In the genomic region with DNA sequence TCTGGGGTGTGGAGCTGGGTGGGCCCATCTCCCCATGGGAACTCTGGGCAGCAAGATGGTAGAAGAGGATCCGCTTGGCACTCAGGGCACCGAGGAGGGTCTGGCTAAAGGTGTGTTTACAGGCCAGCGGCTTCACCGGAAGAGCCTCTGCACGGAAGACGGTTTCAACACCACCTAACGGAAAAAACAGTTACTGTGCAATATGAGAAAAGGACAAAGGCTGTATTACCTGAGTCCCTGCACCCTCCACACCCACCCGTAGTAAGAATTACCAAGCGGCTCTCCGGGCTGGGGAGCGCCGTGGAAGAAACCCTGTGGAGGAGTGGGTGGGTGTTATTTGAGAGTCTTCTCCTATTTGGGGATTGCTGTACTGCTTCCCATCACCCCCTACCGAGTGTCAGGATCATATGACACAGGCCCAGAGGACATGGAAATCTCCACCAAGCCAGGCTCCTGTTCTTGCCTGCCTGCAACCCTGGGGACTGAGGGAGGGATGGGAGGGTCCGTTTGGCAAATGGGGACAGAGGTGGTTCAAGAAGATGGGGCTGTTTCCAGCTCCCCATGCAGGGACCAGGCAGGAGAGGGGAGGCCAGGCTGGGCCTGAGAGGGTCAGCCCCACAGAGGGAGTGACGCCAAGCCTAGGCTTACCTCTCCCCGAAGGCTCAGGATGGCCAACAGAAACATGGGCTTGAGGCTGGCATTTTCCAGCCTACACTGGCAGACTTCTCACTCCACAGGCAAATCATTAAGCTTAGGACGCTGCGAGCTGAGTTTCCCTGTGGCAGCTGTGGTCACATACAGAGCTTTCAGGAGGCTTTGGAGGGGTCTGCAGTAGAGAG, we compare ENCODE assay signal across 1 cellular context.
TF ChIP-seq lines count a peak whose summit lies in the region.

No MANE protein-coding gene starts in this region.

TF ChIP-seq in HepG2, 621 proteins besides CTCF, POLR2A, EP300 and RAD21 (continued from another document and continues in another):
- TF ChIP-seq, protein P1, sequence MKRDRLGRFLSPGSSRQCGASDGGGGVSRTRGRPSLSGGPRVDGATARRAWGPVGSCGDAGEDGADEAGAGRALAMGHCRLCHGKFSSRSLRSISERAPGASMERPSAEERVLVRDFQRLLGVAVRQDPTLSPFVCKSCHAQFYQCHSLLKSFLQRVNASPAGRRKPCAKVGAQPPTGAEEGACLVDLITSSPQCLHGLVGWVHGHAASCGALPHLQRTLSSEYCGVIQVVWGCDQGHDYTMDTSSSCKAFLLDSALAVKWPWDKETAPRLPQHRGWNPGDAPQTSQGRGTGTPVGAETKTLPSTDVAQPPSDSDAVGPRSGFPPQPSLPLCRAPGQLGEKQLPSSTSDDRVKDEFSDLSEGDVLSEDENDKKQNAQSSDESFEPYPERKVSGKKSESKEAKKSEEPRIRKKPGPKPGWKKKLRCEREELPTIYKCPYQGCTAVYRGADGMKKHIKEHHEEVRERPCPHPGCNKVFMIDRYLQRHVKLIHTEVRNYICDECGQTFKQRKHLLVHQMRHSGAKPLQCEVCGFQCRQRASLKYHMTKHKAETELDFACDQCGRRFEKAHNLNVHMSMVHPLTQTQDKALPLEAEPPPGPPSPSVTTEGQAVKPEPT (CRISPR knock-in tag; IDR thresholded peaks at IDR 0.05; ENCODE audit: low read depth), result no peak
- TF ChIP-seq JUNB (CRISPR knock-in tag; IDR thresholded peaks at IDR 0.05; ENCODE audit: borderline replicate concordance), result no peak
- no peak for TF ChIP-seq ZNF737 (CRISPR knock-in tag; IDR thresholded peaks at IDR 0.05; ENCODE audit: borderline replicate concordance)
- TF ChIP-seq ZIK1 (CRISPR knock-in tag; IDR thresholded peaks at IDR 0.05; ENCODE audit: borderline replicate concordance, low read depth), result 0 out of 2 replicates have a peak, but pooled peaks have one; percentile 65
- no peak for TF ChIP-seq ARID2 (CRISPR knock-in tag; IDR thresholded peaks at IDR 0.05; ENCODE audit: borderline replicate concordance)
- TF ChIP-seq ZNF619 (CRISPR knock-in tag; IDR thresholded peaks at IDR 0.05), result 0 out of 2 replicates have a peak, but pooled peaks have one; percentile 22
- no peak for TF ChIP-seq SKI (IDR thresholded peaks at IDR 0.05; ENCODE audit: partially characterized antibody)
- no peak for TF ChIP-seq ZNF724P (CRISPR knock-in tag; IDR thresholded peaks at IDR 0.05; ENCODE audit: borderline replicate concordance)
- TF ChIP-seq SALL1 (CRISPR knock-in tag; IDR thresholded peaks at IDR 0.05), result peak; percentile 83
- TF ChIP-seq ZNF816 (CRISPR knock-in tag; IDR thresholded peaks at IDR 0.05; ENCODE audit: borderline replicate concordance), result no peak
- no peak for TF ChIP-seq JARID2 (CRISPR knock-in tag; IDR thresholded peaks at IDR 0.05; ENCODE audit: insufficient replicate concordance)
- TF ChIP-seq ZNF101 (CRISPR knock-in tag; IDR thresholded peaks at IDR 0.05; ENCODE audit: borderline replicate concordance, low read depth), result no peak
- TF ChIP-seq RARA (CRISPR knock-in tag; IDR thresholded peaks at IDR 0.05), result peak; percentile 79
- TF ChIP-seq ZNF441 (CRISPR knock-in tag; IDR thresholded peaks at IDR 0.05; ENCODE audit: borderline replicate concordance), result 0 out of 2 replicates have a peak, but pooled peaks have one; percentile 38
- TF ChIP-seq ZNF567 (CRISPR knock-in tag; IDR thresholded peaks at IDR 0.05; ENCODE audit: borderline replicate concordance), result no peak
- no peak for TF ChIP-seq ZFP82 (CRISPR knock-in tag; IDR thresholded peaks at IDR 0.05; ENCODE audit: borderline replicate concordance)
- TF ChIP-seq ATF1 (CRISPR knock-in tag; IDR thresholded peaks at IDR 0.05), result no peak
- TF ChIP-seq, protein P2, sequence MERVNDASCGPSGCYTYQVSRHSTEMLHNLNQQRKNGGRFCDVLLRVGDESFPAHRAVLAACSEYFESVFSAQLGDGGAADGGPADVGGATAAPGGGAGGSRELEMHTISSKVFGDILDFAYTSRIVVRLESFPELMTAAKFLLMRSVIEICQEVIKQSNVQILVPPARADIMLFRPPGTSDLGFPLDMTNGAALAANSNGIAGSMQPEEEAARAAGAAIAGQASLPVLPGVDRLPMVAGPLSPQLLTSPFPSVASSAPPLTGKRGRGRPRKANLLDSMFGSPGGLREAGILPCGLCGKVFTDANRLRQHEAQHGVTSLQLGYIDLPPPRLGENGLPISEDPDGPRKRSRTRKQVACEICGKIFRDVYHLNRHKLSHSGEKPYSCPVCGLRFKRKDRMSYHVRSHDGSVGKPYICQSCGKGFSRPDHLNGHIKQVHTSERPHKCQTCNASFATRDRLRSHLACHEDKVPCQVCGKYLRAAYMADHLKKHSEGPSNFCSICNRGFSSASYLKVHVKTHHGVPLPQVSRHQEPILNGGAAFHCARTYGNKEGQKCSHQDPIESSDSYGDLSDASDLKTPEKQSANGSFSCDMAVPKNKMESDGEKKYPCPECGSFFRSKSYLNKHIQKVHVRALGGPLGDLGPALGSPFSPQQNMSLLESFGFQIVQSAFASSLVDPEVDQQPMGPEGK (CRISPR knock-in tag; IDR thresholded peaks at IDR 0.05), result peak; percentile 73
- TF ChIP-seq ZNF496 (CRISPR knock-in tag; IDR thresholded peaks at IDR 0.05; ENCODE audit: insufficient replicate concordance), result no peak
- TF ChIP-seq, protein P3, sequence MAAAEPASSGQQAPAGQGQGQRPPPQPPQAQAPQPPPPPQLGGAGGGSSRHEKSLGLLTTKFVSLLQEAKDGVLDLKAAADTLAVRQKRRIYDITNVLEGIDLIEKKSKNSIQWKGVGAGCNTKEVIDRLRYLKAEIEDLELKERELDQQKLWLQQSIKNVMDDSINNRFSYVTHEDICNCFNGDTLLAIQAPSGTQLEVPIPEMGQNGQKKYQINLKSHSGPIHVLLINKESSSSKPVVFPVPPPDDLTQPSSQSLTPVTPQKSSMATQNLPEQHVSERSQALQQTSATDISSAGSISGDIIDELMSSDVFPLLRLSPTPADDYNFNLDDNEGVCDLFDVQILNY (CRISPR knock-in tag; conservative IDR thresholded peaks at IDR 0.05), result no peak
- TF ChIP-seq FOXK1 (CRISPR knock-in tag; IDR thresholded peaks at IDR 0.05; ENCODE audit: borderline replicate concordance, low read depth), result peak; percentile 49; the same call in 1 of the 2 replicates
- no peak for TF ChIP-seq NFKB2 (CRISPR knock-in tag; IDR thresholded peaks at IDR 0.05; ENCODE audit: borderline replicate concordance)
- TF ChIP-seq ZBTB7B (CRISPR knock-in tag; IDR thresholded peaks at IDR 0.05), result peak; percentile 66; the same call in 1 of the 2 replicates
- 0 out of 2 replicates have a peak, but pooled peaks have one; percentile 58 for TF ChIP-seq ZSCAN9 (CRISPR knock-in tag; IDR thresholded peaks at IDR 0.05; ENCODE audit: borderline replicate concordance)
- no peak for TF ChIP-seq NR3C1 (CRISPR knock-in tag; IDR thresholded peaks at IDR 0.05)
- peak; percentile 81 for TF ChIP-seq CEBPG (CRISPR knock-in tag; IDR thresholded peaks at IDR 0.05)
- no peak for TF ChIP-seq ONECUT2 (CRISPR knock-in tag; IDR thresholded peaks at IDR 0.05)
- TF ChIP-seq, protein P4, sequence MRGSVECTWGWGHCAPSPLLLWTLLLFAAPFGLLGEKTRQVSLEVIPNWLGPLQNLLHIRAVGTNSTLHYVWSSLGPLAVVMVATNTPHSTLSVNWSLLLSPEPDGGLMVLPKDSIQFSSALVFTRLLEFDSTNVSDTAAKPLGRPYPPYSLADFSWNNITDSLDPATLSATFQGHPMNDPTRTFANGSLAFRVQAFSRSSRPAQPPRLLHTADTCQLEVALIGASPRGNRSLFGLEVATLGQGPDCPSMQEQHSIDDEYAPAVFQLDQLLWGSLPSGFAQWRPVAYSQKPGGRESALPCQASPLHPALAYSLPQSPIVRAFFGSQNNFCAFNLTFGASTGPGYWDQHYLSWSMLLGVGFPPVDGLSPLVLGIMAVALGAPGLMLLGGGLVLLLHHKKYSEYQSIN (CRISPR knock-in tag; IDR thresholded peaks at IDR 0.05; ENCODE audit: borderline replicate concordance), result no peak
- no peak for TF ChIP-seq AGO1 (IDR thresholded peaks at IDR 0.05; ENCODE audit: low read depth, low read length, poor library complexity, severe bottlenecking)
- peak; percentile 96 for TF ChIP-seq ETV5 (CRISPR knock-in tag; IDR thresholded peaks at IDR 0.05; ENCODE audit: borderline replicate concordance)
- TF ChIP-seq, protein P5, sequence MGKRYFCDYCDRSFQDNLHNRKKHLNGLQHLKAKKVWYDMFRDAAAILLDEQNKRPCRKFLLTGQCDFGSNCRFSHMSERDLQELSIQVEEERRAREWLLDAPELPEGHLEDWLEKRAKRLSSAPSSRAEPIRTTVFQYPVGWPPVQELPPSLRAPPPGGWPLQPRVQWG (CRISPR knock-in tag; IDR thresholded peaks at IDR 0.05; ENCODE audit: borderline replicate concordance, low read depth), result no peak
- TF ChIP-seq RFX3 (CRISPR knock-in tag; IDR thresholded peaks at IDR 0.05), result no peak
- no peak for TF ChIP-seq SMARCE1 (IDR thresholded peaks at IDR 0.05; ENCODE audit: borderline replicate concordance)
- TF ChIP-seq, protein P6, sequence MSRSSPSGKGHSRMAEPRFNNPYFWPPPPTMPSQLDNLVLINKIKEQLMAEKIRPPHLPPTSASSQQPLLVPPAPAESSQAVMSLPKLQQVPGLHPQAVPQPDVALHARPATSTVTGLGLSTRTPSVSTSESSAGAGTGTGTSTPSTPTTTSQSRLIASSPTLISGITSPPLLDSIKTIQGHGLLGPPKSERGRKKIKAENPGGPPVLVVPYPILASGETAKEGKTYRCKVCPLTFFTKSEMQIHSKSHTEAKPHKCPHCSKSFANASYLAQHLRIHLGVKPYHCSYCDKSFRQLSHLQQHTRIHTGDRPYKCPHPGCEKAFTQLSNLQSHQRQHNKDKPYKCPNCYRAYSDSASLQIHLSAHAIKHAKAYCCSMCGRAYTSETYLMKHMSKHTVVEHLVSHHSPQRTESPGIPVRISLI (CRISPR knock-in tag; IDR thresholded peaks at IDR 0.05; ENCODE audit: borderline replicate concordance), result peak; percentile 24; the same call in 1 of the 2 replicates
- TF ChIP-seq ZNF879 (CRISPR knock-in tag; IDR thresholded peaks at IDR 0.05), result 0 out of 2 replicates have a peak, but pooled peaks have one; percentile 42
- TF ChIP-seq, protein P7, sequence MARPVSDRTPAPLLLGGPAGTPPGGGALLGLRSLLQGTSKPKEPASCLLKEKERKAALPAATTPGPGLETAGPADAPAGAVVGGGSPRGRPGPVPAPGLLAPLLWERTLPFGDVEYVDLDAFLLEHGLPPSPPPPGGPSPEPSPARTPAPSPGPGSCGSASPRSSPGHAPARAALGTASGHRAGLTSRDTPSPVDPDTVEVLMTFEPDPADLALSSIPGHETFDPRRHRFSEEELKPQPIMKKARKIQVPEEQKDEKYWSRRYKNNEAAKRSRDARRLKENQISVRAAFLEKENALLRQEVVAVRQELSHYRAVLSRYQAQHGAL (CRISPR knock-in tag; IDR thresholded peaks at IDR 0.05; ENCODE audit: not compliant biosample characterization), result no peak
- TF ChIP-seq ZNF24 (IDR thresholded peaks at IDR 0.05), result no peak
- TF ChIP-seq RFXANK (CRISPR knock-in tag; IDR thresholded peaks at IDR 0.05), result no peak
- TF ChIP-seq FOXC1 (CRISPR knock-in tag; IDR thresholded peaks at IDR 0.05; ENCODE audit: borderline replicate concordance), result 0 out of 2 replicates have a peak, but pooled peaks have one; percentile 12
- TF ChIP-seq SYNCRIP (IDR thresholded peaks at IDR 0.05; ENCODE audit: insufficient read depth, low read depth, low read length), result no peak
- TF ChIP-seq ZNF124 (CRISPR knock-in tag; IDR thresholded peaks at IDR 0.05), result 0 out of 2 replicates have a peak, but pooled peaks have one; percentile 25
- 0 out of 2 replicates have a peak, but pooled peaks have one; percentile 14 for TF ChIP-seq SRY (CRISPR knock-in tag; IDR thresholded peaks at IDR 0.05)
- TF ChIP-seq, protein P8, sequence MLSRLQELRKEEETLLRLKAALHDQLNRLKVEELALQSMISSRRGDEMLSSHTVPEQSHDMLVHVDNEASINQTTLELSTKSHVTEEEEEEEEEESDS (CRISPR knock-in tag; IDR thresholded peaks at IDR 0.05; ENCODE audit: borderline replicate concordance), result no peak
- TF ChIP-seq PAWR (CRISPR knock-in tag; IDR thresholded peaks at IDR 0.05; ENCODE audit: borderline replicate concordance), result no peak
- TF ChIP-seq, protein P9, sequence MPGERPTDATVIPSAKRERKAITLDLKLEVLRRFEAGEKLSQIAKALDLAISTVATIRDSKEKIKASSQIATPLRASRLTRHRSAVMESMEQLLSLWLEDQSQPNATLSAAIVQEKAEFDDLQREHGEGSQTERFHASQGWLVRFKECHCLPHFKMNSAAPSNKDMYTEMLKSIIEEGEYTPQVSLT (CRISPR knock-in tag; IDR thresholded peaks at IDR 0.05; ENCODE audit: borderline replicate concordance, low read depth), result no peak
- TF ChIP-seq, protein P10, sequence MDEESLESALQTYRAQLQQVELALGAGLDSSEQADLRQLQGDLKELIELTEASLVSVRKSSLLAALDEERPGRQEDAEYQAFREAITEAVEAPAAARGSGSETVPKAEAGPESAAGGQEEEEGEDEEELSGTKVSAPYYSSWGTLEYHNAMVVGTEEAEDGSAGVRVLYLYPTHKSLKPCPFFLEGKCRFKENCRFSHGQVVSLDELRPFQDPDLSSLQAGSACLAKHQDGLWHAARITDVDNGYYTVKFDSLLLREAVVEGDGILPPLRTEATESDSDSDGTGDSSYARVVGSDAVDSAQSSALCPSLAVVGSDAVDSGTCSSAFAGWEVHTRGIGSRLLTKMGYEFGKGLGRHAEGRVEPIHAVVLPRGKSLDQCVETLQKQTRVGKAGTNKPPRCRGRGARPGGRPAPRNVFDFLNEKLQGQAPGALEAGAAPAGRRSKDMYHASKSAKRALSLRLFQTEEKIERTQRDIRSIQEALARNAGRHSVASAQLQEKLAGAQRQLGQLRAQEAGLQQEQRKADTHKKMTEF (CRISPR knock-in tag; IDR thresholded peaks at IDR 0.05), result no peak
- TF ChIP-seq KLF11 (CRISPR knock-in tag; IDR thresholded peaks at IDR 0.05), result no peak
- TF ChIP-seq U2AF2 (IDR thresholded peaks at IDR 0.05; ENCODE audit: low read depth, low read length), result no peak
- TF ChIP-seq NCOA2 (CRISPR knock-in tag; IDR thresholded peaks at IDR 0.05), result peak; percentile 83
- TF ChIP-seq KDM6A (CRISPR knock-in tag; IDR thresholded peaks at IDR 0.05; ENCODE audit: low read depth), result no peak
- TF ChIP-seq MBNL3 (CRISPR knock-in tag; conservative IDR thresholded peaks at IDR 0.05), result no peak
- no peak for TF ChIP-seq ARNTL (CRISPR knock-in tag; IDR thresholded peaks at IDR 0.05)
- TF ChIP-seq ZNF777 (CRISPR knock-in tag; IDR thresholded peaks at IDR 0.05), result no peak
- no peak for TF ChIP-seq HIVEP1 (CRISPR knock-in tag; IDR thresholded peaks at IDR 0.05)
- TF ChIP-seq, protein P11, sequence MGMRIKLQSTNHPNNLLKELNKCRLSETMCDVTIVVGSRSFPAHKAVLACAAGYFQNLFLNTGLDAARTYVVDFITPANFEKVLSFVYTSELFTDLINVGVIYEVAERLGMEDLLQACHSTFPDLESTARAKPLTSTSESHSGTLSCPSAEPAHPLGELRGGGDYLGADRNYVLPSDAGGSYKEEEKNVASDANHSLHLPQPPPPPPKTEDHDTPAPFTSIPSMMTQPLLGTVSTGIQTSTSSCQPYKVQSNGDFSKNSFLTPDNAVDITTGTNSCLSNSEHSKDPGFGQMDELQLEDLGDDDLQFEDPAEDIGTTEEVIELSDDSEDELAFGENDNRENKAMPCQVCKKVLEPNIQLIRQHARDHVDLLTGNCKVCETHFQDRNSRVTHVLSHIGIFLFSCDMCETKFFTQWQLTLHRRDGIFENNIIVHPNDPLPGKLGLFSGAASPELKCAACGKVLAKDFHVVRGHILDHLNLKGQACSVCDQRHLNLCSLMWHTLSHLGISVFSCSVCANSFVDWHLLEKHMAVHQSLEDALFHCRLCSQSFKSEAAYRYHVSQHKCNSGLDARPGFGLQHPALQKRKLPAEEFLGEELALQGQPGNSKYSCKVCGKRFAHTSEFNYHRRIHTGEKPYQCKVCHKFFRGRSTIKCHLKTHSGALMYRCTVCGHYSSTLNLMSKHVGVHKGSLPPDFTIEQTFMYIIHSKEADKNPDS (CRISPR knock-in tag; IDR thresholded peaks at IDR 0.05), result no peak; the same call in 1 of the 2 replicates
